In the genomic region with DNA sequence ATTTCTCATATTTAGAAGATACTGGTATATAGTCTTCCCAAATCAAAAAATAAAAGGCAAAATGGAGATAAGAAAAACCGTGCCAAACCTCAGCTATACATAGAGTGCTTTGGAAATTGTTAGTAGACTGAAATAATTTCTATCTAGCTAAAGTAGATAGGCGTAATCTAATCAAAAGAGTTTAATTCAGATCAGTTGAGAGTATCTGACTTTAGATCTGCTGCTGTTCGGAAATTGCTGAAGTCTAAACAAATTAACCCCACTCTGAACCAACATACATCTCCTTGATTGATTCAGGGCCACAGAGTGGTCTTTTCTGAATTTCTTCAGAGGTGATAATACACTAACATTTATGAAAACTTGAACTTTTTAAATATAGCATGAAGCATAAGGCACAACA, we compare ENCODE assay signal across 19 cellular contexts. TPM values are rescaled to one million over a fixed set of nuclear protein-coding genes. Genes with fewer than 3 reads are reported as not detected.
DNase-seq lines count a peak whose midpoint lies in the region; ATAC-seq, FAIRE-seq and TF ChIP-seq lines count a peak whose summit lies in the region.
"Had no signal": no experiment of that assay in that cellular context is flagged by ENCODE, and none has a peak within 500 bp of the region (broad histone marks: within the 10 kb centered on the region; RNA-seq: fewer than 3 reads in every experiment).

No MANE protein-coding gene starts in this region.

- H3K4me1 Mint-ChIP-seq in CD14-positive monocyte, result no peaks in the 10 kb centered on the region

- H3K9ac ChIP-seq in subcutaneous abdominal adipose tissue (ENCODE audit: low read length in 5 of 5), result peak overlapping the region in 1 of 5 donors; percentile 26

- H3K27ac Mint-ChIP-seq in CD14-positive monocyte, result no peak overlapping the region
- H3K27ac Mint-ChIP-seq: CD8-positive, alpha-beta T cell had no signal

- H3K27ac ChIP-seq in WERI-Rb-1, result peak overlapping the region; percentile 76
- H3K27ac ChIP-seq in subcutaneous abdominal adipose tissue (ENCODE audit: low read depth, low read length), result peak overlapping the region; percentile 71
- H3K27ac ChIP-seq in psoas muscle, result no peak overlapping the region
- H3K27ac ChIP-seq: A549, Peyer's patch, SK-N-MC had no signal

- H3K4me1 ChIP-seq in subcutaneous abdominal adipose tissue (ENCODE audit: control insufficient read depth in 5 of 5, insufficient read depth in 5 of 5, low read length in 5 of 5), result peaks cover 0 to 23% (median 10%) of the 10 kb centered on the region in 5 donors
- peaks cover 12% of the 10 kb centered on the region for H3K4me1 ChIP-seq in psoas muscle
- H3K4me1 ChIP-seq: A549, Caco-2, Peyer's patch had no signal

- no peak overlapping the region for H3K4me3 Mint-ChIP-seq in CD14-positive monocyte
- H3K4me3 Mint-ChIP-seq: CD8-positive, alpha-beta T cell had no signal

- intact Hi-C loops in CD14-positive monocyte (cut with micrococcal nuclease) (no loop called here), psoas muscle (cut with DNase I) (no loop called here)

- WGBS in psoas muscle, 3 donors, result 71 to 81% (median 79%) methylated on average over 3 of the region's 3 CpGs

- no peaks in the 10 kb centered on the region for H3K9me3 ChIP-seq in WERI-Rb-1 (ENCODE audit: severe bottlenecking)
- no peaks in the 10 kb centered on the region for H3K9me3 ChIP-seq in subcutaneous abdominal adipose tissue (ENCODE audit: control insufficient read depth in 5 of 5, low read length in 5 of 5)
- no peaks in the 10 kb centered on the region for H3K9me3 ChIP-seq in psoas muscle
- H3K9me3 ChIP-seq: A549, Caco-2, MG63, Peyer's patch had no signal

- H3K27me3 Mint-ChIP-seq in CD14-positive monocyte (ENCODE audit: low read depth in 3 of 3), result peaks cover 0 to 5% (median 1%) of the 10 kb centered on the region in 3 donors

- no peaks in the 10 kb centered on the region for H3K9me3 Mint-ChIP-seq in CD14-positive monocyte
- H3K9me3 Mint-ChIP-seq: CD8-positive, alpha-beta T cell had no signal

- H3K36me3 ChIP-seq in WERI-Rb-1, result no peaks in the 10 kb centered on the region
- no peaks in the 10 kb centered on the region for H3K36me3 ChIP-seq in subcutaneous abdominal adipose tissue (ENCODE audit: control insufficient read depth in 5 of 5, insufficient read depth in 5 of 5, low read length in 5 of 5)
- H3K36me3 ChIP-seq in psoas muscle (ENCODE audit: insufficient read depth in 1 of 2, low read depth in 1 of 2), result no peaks in the 10 kb centered on the region
- H3K36me3 ChIP-seq: MG63, Peyer's patch had no signal

- no peak for TF ChIP-seq CTCF in WERI-Rb-1 (IDR thresholded peaks at IDR 0.05; ENCODE audit: low read depth, low read length)
- no peak for TF ChIP-seq CTCF in CD14-positive monocyte (IDR thresholded peaks at IDR 0.05)
- TF ChIP-seq CTCF in psoas muscle (IDR thresholded peaks at IDR 0.05), result no peak

- ATAC-seq in psoas muscle, result no peak
- ATAC-seq: A549; CD8-positive, alpha-beta T cell had no signal

- DNase-seq in NCI-H82 (lab: John Stamatoyannopoulos, UW) (peak; percentile 85), WERI-Rb-1 (no peak), CD14-positive monocyte (ENCODE audit: low spot score) (no peak), psoas muscle (no peak), KG1 (lab: John Stamatoyannopoulos, UW) (no peak)
- DNase-seq: AML-193; C1 segment of cervical spinal cord; Caco-2; CD8-positive, alpha-beta T cell; KBM-7; Peyer's patch; SHP77 treated with DMSO at 0.1 percent for 48 hours had no signal

- peak overlapping the region; percentile 5; the same call in 1 of the 2 replicates for H3K4me3 ChIP-seq in WERI-Rb-1 (ENCODE audit: low read depth, low read length)
- no peak overlapping the region for H3K4me3 ChIP-seq in subcutaneous abdominal adipose tissue (ENCODE audit: low read depth in 1 of 5, low read length in 5 of 5)
- no peak overlapping the region for H3K4me3 ChIP-seq in psoas muscle
- H3K4me3 ChIP-seq: A549, MG63, Peyer's patch, SK-N-MC had no signal

- H3K36me3 Mint-ChIP-seq in CD14-positive monocyte, result no peaks in the 10 kb centered on the region
- H3K36me3 Mint-ChIP-seq: CD8-positive, alpha-beta T cell had no signal

- FAIRE-seq in islet of Langerhans (lab: Jason Lieb, UNC), result peak; percentile 21
- FAIRE-seq: A549, GM12891, H1 had no signal

- H3K27me3 ChIP-seq in WERI-Rb-1 (ENCODE audit: insufficient read depth, low read depth, severe bottlenecking) (no peaks in the 10 kb centered on the region), subcutaneous abdominal adipose tissue (ENCODE audit: control insufficient read depth in 5 of 5, insufficient read depth in 4 of 5, low read length in 5 of 5) (no peaks in the 10 kb centered on the region), psoas muscle (ENCODE audit: insufficient read depth in 3 of 3, low read length in 2 of 3) (no peaks in the 10 kb centered on the region)
- H3K27me3 ChIP-seq: MG63, Peyer's patch had no signal

RNA-seq across cellular contexts. Expression of gene MAP3K13, which starts 40.1 kb away (rescaled TPM):
- polyA plus RNA-seq in CD14-positive monocyte, result 10 to 100 TPM; 30.9 to 34.2 TPM
- total RNA-seq in psoas muscle, result 1 to 10 TPM; 5.0 to 7.6 (median 6.9) TPM
- 1 to 10 TPM; 2.6 to 4.3 (median 2.7) TPM for polyA plus RNA-seq in psoas muscle

Comparison
In these comparisons a context has a peak if more than half of its experiments do, and no peak if none do; other contexts are left out.
1. RNA of gene MAP3K13, which starts 40.1 kb away (polyA plus RNA-seq): 30.9 to 34.2 TPM in CD14-positive monocyte; 2.6 to 4.3 TPM in psoas muscle; every median in the first group is over 4 times any median in the second.